In genomic region chr1:28518745-28519341, GRCh38 we compare ENCODE assay signal across 1 cellular context.
TF ChIP-seq lines count a peak whose summit lies in the region.

No MANE protein-coding gene starts in this region.

TF ChIP-seq in K562, 482 proteins besides CTCF, POLR2A, EP300 and RAD21 (continues in another document):
- TF ChIP-seq PHTF2 (CRISPR knock-in tag; IDR thresholded peaks at IDR 0.05) (no peak), FOXK2 (conservative IDR thresholded peaks at IDR 0.05 in 1 of 2, IDR thresholded peaks at IDR 0.05 in 1 of 2; ENCODE audit: low read depth in 2 of 2) (peak; percentile 73 to 75), RCOR1 (IDR thresholded peaks at IDR 0.05; ENCODE audit: borderline replicate concordance in 1 of 2, low read depth in 2 of 2, low read length in 2 of 2) (no peak), CREB1 (IDR thresholded peaks at IDR 0.05) (peak; percentile 66; the same call in 1 of the 2 replicates), CREB1 (CRISPR knock-in tag; IDR thresholded peaks at IDR 0.05) (peak; percentile 78), POLR2AphosphoS5 (IDR thresholded peaks at IDR 0.05; ENCODE audit: control insufficient read depth, insufficient read depth, low read depth, low read length) (0 out of 2 replicates have a peak, but pooled peaks have one; percentile 49), ETV6 (IDR thresholded peaks at IDR 0.05; ENCODE audit: borderline replicate concordance in 1 of 2, low read depth in 2 of 2, low read length in 1 of 2) (no peak), ETV6 (CRISPR knock-in tag; IDR thresholded peaks at IDR 0.05; ENCODE audit: borderline replicate concordance) (no peak), RAD51 (IDR thresholded peaks at IDR 0.05; ENCODE audit: borderline replicate concordance, low read depth) (peak; percentile 31; the same call in 1 of the 2 replicates), DPF2 (IDR thresholded peaks at IDR 0.05) (peak; percentile 77), SP1 (CRISPR knock-in tag; IDR thresholded peaks at IDR 0.05) (peak; percentile 27; the same call in 1 of the 2 replicates), PHB2 (IDR thresholded peaks at IDR 0.05; ENCODE audit: low read depth) (no peak), ZNF239 (CRISPR knock-in tag; IDR thresholded peaks at IDR 0.05) (no peak), SAP30 (IDR thresholded peaks at IDR 0.05; ENCODE audit: borderline replicate concordance, insufficient read depth, low read depth, low read length, poor library complexity, severe bottlenecking) (peak; percentile 26), ZBTB34 (CRISPR knock-in tag; IDR thresholded peaks at IDR 0.05) (no peak), ZNF830 (CRISPR knock-in tag; IDR thresholded peaks at IDR 0.05) (0 out of 2 replicates have a peak, but pooled peaks have one; percentile 74), ZNF133 (CRISPR knock-in tag; IDR thresholded peaks at IDR 0.05) (no peak), TBL1XR1 (IDR thresholded peaks at IDR 0.05; ENCODE audit: low read length in 2 of 2) (peak in 1 of 2 experiments; percentile 30; a peak in 1 of 4 replicates), CHD1 (IDR thresholded peaks at IDR 0.05; ENCODE audit: low read length) (peak; percentile 74), ZBED1 (IDR thresholded peaks at IDR 0.05) (peak; percentile 81; the same call in 1 of the 2 replicates), KHSRP (IDR thresholded peaks at IDR 0.05) (no peak; the same call in 1 of the 2 replicates), ZBTB40 (IDR thresholded peaks at IDR 0.05) (peak; percentile 76), ZBTB40 (CRISPR knock-in tag; IDR thresholded peaks at IDR 0.05) (no peak), SREBF1 (IDR thresholded peaks at IDR 0.05; ENCODE audit: borderline replicate concordance, low read depth, low read length) (no peak), KDM5B (IDR thresholded peaks at IDR 0.05; ENCODE audit: insufficient replicate concordance, low read depth, low read length) (peak; percentile 14), HDAC1 (IDR thresholded peaks at IDR 0.05) (peak in 1 of 2 experiments; percentile 77; a peak in 2 of 4 replicates), NBN (IDR thresholded peaks at IDR 0.05; ENCODE audit: low read depth) (peak; percentile 75), TAF1 (IDR thresholded peaks at IDR 0.05; ENCODE audit: control insufficient read depth, extremely low read depth, insufficient read depth, low read length, severe bottlenecking) (no peak), NR4A1 (CRISPR knock-in tag; IDR thresholded peaks at IDR 0.05) (no peak), NR4A1 (tag; IDR thresholded peaks at IDR 0.05) (peak; percentile 30; the same call in 1 of the 2 replicates), GABPB1 (CRISPR knock-in tag; IDR thresholded peaks at IDR 0.05) (peak; percentile 69), ZBTB2 (IDR thresholded peaks at IDR 0.05) (peak; percentile 64), CTBP1 (IDR thresholded peaks at IDR 0.05; ENCODE audit: borderline replicate concordance) (no peak), ZNF253 (CRISPR knock-in tag; conservative IDR thresholded peaks at IDR 0.05) (no peak), BHLHE40 (IDR thresholded peaks at IDR 0.05; ENCODE audit: low read length) (peak; percentile 72)
- TF ChIP-seq, protein P1, sequence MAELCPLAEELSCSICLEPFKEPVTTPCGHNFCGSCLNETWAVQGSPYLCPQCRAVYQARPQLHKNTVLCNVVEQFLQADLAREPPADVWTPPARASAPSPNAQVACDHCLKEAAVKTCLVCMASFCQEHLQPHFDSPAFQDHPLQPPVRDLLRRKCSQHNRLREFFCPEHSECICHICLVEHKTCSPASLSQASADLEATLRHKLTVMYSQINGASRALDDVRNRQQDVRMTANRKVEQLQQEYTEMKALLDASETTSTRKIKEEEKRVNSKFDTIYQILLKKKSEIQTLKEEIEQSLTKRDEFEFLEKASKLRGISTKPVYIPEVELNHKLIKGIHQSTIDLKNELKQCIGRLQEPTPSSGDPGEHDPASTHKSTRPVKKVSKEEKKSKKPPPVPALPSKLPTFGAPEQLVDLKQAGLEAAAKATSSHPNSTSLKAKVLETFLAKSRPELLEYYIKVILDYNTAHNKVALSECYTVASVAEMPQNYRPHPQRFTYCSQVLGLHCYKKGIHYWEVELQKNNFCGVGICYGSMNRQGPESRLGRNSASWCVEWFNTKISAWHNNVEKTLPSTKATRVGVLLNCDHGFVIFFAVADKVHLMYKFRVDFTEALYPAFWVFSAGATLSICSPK (IDR thresholded peaks at IDR 0.05; ENCODE audit: borderline replicate concordance) = 0 out of 2 replicates have a peak, but pooled peaks have one; percentile 12
- TF ChIP-seq, protein P2, sequence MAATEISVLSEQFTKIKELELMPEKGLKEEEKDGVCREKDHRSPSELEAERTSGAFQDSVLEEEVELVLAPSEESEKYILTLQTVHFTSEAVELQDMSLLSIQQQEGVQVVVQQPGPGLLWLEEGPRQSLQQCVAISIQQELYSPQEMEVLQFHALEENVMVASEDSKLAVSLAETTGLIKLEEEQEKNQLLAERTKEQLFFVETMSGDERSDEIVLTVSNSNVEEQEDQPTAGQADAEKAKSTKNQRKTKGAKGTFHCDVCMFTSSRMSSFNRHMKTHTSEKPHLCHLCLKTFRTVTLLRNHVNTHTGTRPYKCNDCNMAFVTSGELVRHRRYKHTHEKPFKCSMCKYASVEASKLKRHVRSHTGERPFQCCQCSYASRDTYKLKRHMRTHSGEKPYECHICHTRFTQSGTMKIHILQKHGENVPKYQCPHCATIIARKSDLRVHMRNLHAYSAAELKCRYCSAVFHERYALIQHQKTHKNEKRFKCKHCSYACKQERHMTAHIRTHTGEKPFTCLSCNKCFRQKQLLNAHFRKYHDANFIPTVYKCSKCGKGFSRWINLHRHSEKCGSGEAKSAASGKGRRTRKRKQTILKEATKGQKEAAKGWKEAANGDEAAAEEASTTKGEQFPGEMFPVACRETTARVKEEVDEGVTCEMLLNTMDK (IDR thresholded peaks at IDR 0.05; ENCODE audit: borderline replicate concordance, insufficient read depth, low read depth, low read length, poor library complexity, severe bottlenecking) = no peak
- TF ChIP-seq, protein P3, sequence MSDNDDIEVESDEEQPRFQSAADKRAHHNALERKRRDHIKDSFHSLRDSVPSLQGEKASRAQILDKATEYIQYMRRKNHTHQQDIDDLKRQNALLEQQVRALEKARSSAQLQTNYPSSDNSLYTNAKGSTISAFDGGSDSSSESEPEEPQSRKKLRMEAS (CRISPR knock-in tag; IDR thresholded peaks at IDR 0.05) = peak; percentile 93
